ENCODE assay signal across 8 cellular contexts in genomic region chr16:75550211-75550662, GRCh38.
DNase-seq lines count a peak whose midpoint lies in the region; ATAC-seq and TF ChIP-seq lines count a peak whose summit lies in the region.

No MANE protein-coding gene starts in this region.

- peak; percentile 57 for TF ChIP-seq CTCF in fibroblast of pulmonary artery (IDR thresholded peaks at IDR 0.05; ENCODE audit: low read length, missing control alignments)

- DNase-seq in DMS 273 (lab: John Stamatoyannopoulos, UW; ENCODE audit: unreplicated experiment) (peak; percentile 45), DMS 273 treated with DMSO at 0.1 percent for 48 hours (lab: John Stamatoyannopoulos, UW) (no peak), UCSD-AML1 (lab: John Stamatoyannopoulos, UW; ENCODE audit: unreplicated experiment) (peak; percentile 65), fibroblast of pulmonary artery (ENCODE audit: low read depth) (peak; percentile 58), nucleus accumbens (lab: John Stamatoyannopoulos, UW) (peak in 46 of 56 donors; percentile 11 to 68 (median 36))
- DNase-seq in effector CD4-positive, alpha-beta T cell, result no peak

- no peak overlapping the region for H3K4me3 ChIP-seq in fibroblast of pulmonary artery (replicated peaks; ENCODE audit: low read depth, low read length)

- peak; percentile 70 for ATAC-seq in GM19468 (IDR thresholded peaks at IDR 0.05; ENCODE audit: extremely low read depth, unreplicated experiment)
- ATAC-seq in HG03558 (IDR thresholded peaks at IDR 0.05; ENCODE audit: extremely low read depth, unreplicated experiment), result peak; percentile 80

Comparison
In these comparisons a context has a peak if more than half of its experiments do, and no peak if none do; other contexts are left out.
1. DNase-seq: peak in DMS 273 (single experiment), UCSD-AML1 (single experiment), fibroblast of pulmonary artery (single experiment) and nucleus accumbens (46 of 56); none in DMS 273 treated with DMSO at 0.1 percent for 48 hours (single experiment) and effector CD4-positive, alpha-beta T cell (single experiment).